In the genomic region with DNA sequence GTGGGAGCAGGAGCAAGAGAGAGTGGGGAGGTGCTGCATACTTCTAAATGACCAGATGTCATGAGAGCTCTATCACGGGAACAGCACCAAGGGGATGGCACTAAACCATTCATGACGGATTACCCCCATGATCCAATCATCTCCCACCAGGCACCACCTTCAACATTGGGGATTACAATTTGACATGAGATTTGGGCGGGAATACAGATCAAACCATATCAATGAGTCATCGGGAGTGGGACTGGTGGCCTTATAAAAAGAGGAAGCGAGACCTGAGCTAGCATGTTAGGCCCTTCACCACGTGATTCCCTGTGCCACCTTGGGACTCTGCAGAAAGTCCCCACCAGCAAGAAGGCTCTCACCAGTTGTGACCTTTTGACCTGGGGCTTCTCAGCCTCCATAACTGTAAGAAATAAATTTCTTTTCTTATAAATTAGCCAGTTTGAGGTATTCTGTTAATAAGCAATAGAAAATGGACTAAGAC, we compare ENCODE assay signal across 12 cellular contexts. TPM values are rescaled to one million over a fixed set of nuclear protein-coding genes. Genes with fewer than 3 reads are reported as not detected.
A peak's percentile ranks its signal among the peaks of the same experiment; 100 is the strongest.
DNase-seq lines count a peak whose midpoint lies in the region; ATAC-seq lines count a peak whose summit lies in the region.
"Had no signal": no experiment of that assay in that cellular context is flagged by ENCODE, and none has a peak within 500 bp of the region (broad histone marks: within the 10 kb centered on the region; RNA-seq: fewer than 3 reads in every experiment).

No MANE protein-coding gene starts in this region.

- intact Hi-C loops in posterior vena cava (cut with DNase I), result no loop called here
- intact Hi-C loops in posterior cingulate gyrus (cut with DNase I), result no loop called here

- no peak overlapping the region for H3K4me3 Mint-ChIP-seq in stimulated activated naive CD8-positive, alpha-beta T cell treated with anti-CD3 and anti-CD28 coated beads, Interleukin-15, amount 100 ng/mL, for 72 hours

- peak overlapping the region in 1 of 2 donors; percentile 9 for H3K27ac Mint-ChIP-seq in stimulated activated naive CD8-positive, alpha-beta T cell treated with anti-CD3 and anti-CD28 coated beads, Interleukin-15, amount 100 ng/mL, for 72 hours

- no peak for ATAC-seq in stimulated activated naive CD8-positive, alpha-beta T cell treated with anti-CD3 and anti-CD28 coated beads, Interleukin-15, Interleukin-2, amounts not matched to agents 100 U/mL and 50 U/mL, for 24 hours
- no peak for ATAC-seq in stimulated activated naive CD8-positive, alpha-beta T cell treated with anti-CD3 and anti-CD28 coated beads, Interleukin-15, amount 100 ng/mL, for 72 hours
- ATAC-seq in HG02840 (IDR thresholded peaks at IDR 0.05; ENCODE audit: low FRiP score, unreplicated experiment), result peak; percentile 86

- peaks cover 6 to 9% of the 10 kb centered on the region in 2 donors for H3K9me3 Mint-ChIP-seq in stimulated activated naive CD8-positive, alpha-beta T cell treated with anti-CD3 and anti-CD28 coated beads, Interleukin-15, amount 100 ng/mL, for 72 hours

- no peaks in the 10 kb centered on the region for H3K4me1 Mint-ChIP-seq in stimulated activated naive CD8-positive, alpha-beta T cell treated with anti-CD3 and anti-CD28 coated beads, Interleukin-15, amount 100 ng/mL, for 72 hours

- peak; percentile 17 for DNase-seq in stimulated activated naive CD8-positive, alpha-beta T cell treated with anti-CD3 and anti-CD28 coated beads, Interleukin-15, Interleukin-2, amounts not matched to agents 100 U/mL and 50 U/mL, for 24 hours
- no peak for DNase-seq in stimulated activated naive CD8-positive, alpha-beta T cell treated with anti-CD3 and anti-CD28 coated beads, Interleukin-15, amount 100 ng/mL, for 72 hours
- peak; percentile 81 for DNase-seq in KBM-7
- DNase-seq in NK-92 treated with Interleukin-12 subunit alpha and Interleukin-12 subunit beta, amount 100 ng/mL, for 24 hours (lab: John Stamatoyannopoulos, UW), result no peak
- DNase-seq in stimulated activated naive CD4-positive, alpha-beta T cell (lab: John Stamatoyannopoulos, UW), result no peak
- DNase-seq in posterior vena cava (ENCODE audit: low spot score), result no peak
- no peak for DNase-seq in posterior cingulate gyrus
- DNase-seq: amniotic stem cell; NCI-H2029; stimulated activated CD4-positive, alpha-beta T cell treated with anti-CD3 and anti-CD28 coated beads, Interleukin-15, amount 100 ng/mL, for 24 hours had no signal

- in situ Hi-C loops in KBM-7 (cut with MboI; ENCODE audit: low pct_unique_long_range_greater_than_20kb, low sequenced_read_pairs), result no loop called here

- H3K27me3 Mint-ChIP-seq in stimulated activated naive CD8-positive, alpha-beta T cell treated with anti-CD3 and anti-CD28 coated beads, Interleukin-15, amount 100 ng/mL, for 72 hours, result peaks cover 4% of the 10 kb centered on the region

RNA-seq across cellular contexts. Expression of a gene that starts 28.7 kb away (rescaled TPM):
- total RNA-seq in posterior vena cava, result under 1 TPM in 1 of 2 donors, not detected in 1; 0.52 TPM
- total RNA-seq: lung microvascular endothelial cell had no signal

RNA-seq across cellular contexts. Expression of a gene that starts 42.9 kb away (rescaled TPM):
- 10 to 100 TPM; 34.8 to 42.5 TPM for total RNA-seq in posterior vena cava

RNA-seq across cellular contexts. Expression of a gene that starts 55.0 kb away (rescaled TPM):
- under 1 TPM; 0.05 to 0.09 TPM for total RNA-seq in posterior vena cava
- total RNA-seq: lung microvascular endothelial cell had no signal

Comparison
In these comparisons a context has a peak if more than half of its experiments do, and no peak if none do; other contexts are left out.
1. DNase-seq: peak in stimulated activated naive CD8-positive, alpha-beta T cell treated with anti-CD3 and anti-CD28 coated beads, Interleukin-15, Interleukin-2, amounts not matched to agents 100 U/mL and 50 U/mL, for 24 hours (single experiment) and KBM-7 (single experiment); none in stimulated activated naive CD8-positive, alpha-beta T cell treated with anti-CD3 and anti-CD28 coated beads, Interleukin-15, amount 100 ng/mL, for 72 hours (0 of 2), NK-92 treated with Interleukin-12 subunit alpha and Interleukin-12 subunit beta, amount 100 ng/mL, for 24 hours (single experiment), stimulated activated naive CD4-positive, alpha-beta T cell (0 of 6), posterior vena cava (single experiment) and posterior cingulate gyrus (0 of 10).